29 cellular contexts compared by ENCODE assay signal in genomic region chr1:19700046-19700777, GRCh38. TPM values are rescaled to one million over a fixed set of nuclear protein-coding genes. Genes with fewer than 3 reads are reported as not detected.
"Had no signal": no experiment of that assay in that cellular context is flagged by ENCODE, and none has a peak within 500 bp of the region (broad histone marks: within the 10 kb centered on the region; RNA-seq: fewer than 3 reads in every experiment).

No MANE protein-coding gene starts in this region.

- H3K27me3 Mint-ChIP-seq: activated CD8-positive, alpha-beta memory T cell treated with anti-CD3 and anti-CD28 coated beads, Interleukin-2, amount 10 ng/mL, durations not matched to agents 7 days and 5 days; activated naive CD8-positive, alpha-beta T cell; activated T-helper 17 cell treated with anti-CD3 and anti-CD28 coated beads, Interleukin-2, amount 50 U/mL, for 72 hours had no signal

- H3K4me1 ChIP-seq: SJCRH30 had no signal

- ATAC-seq: activated CD8-positive, alpha-beta memory T cell treated with anti-CD3 and anti-CD28 coated beads, Interleukin-2, amount 10 ng/mL, durations not matched to agents 7 days and 5 days; activated T-cell treated with anti-CD3 and anti-CD28 coated beads, Interleukin-2, amount 50 U/mL, for 4 hours; activated T-helper 17 cell treated with anti-CD3 and anti-CD28 coated beads, Interleukin-2, amount 50 U/mL, for 72 hours; Panc1 had no signal

- H3K4me3 ChIP-seq: cardiac muscle cell, SJCRH30 had no signal

- H3K9me3 Mint-ChIP-seq: activated naive CD4-positive, alpha-beta T cell treated with anti-CD3 and anti-CD28 coated beads for 36 hours; activated T-cell treated with anti-CD3 and anti-CD28 coated beads, Interleukin-2, amount 50 U/mL, for 4 hours; activated T-helper 17 cell treated with anti-CD3 and anti-CD28 coated beads, Interleukin-2, amount 50 U/mL, for 72 hours; brain had no signal

- H3K36me3 Mint-ChIP-seq: brain had no signal

- H3K27me3 ChIP-seq: cardiac muscle cell, SJCRH30 had no signal

- DNase-seq: activated CD4-positive, alpha-beta T cell treated with anti-CD3 and anti-CD28 coated beads for 4 hours; activated CD4-positive, alpha-beta T cell treated with anti-CD3 and anti-CD28 coated beads, Interleukin-2, amount 50 U/mL, for 48 hours; activated CD8-positive, alpha-beta memory T cell treated with anti-CD3 and anti-CD28 coated beads, Interleukin-2, amount 10 ng/mL, durations not matched to agents 7 days and 5 days; activated gamma-delta T cell; activated naive CD4-positive, alpha-beta T cell treated with anti-CD3 and anti-CD28 coated beads for 36 hours; activated T-cell treated with anti-CD3 and anti-CD28 coated beads, Interleukin-2, amount 50 U/mL, for 4 hours; amygdala; NCI-H1105 treated with DMSO at 0.1 percent for 48 hours; NCI-H1436 treated with DMSO at 0.1 percent for 48 hours; NCI-H187; NCI-H2081; NCI-H510A treated with DMSO at 0.1 percent for 48 hours; NCI-H69; NK-92 treated with Interleukin-12 subunit alpha and Interleukin-12 subunit beta, amount 100 ng/mL, for 24 hours; OCI-M1; Right ventricle myocardium superior; RPMI8226; SJCRH30; SK-N-SH; T-helper 1 cell had no signal

- H3K4me2 ChIP-seq: KMS-11, SK-N-SH had no signal

- H3K4me3 Mint-ChIP-seq: activated CD8-positive, alpha-beta memory T cell treated with anti-CD3 and anti-CD28 coated beads, Interleukin-2, amount 10 ng/mL, durations not matched to agents 7 days and 5 days; activated naive CD4-positive, alpha-beta T cell treated with anti-CD3 and anti-CD28 coated beads for 36 hours; activated naive CD8-positive, alpha-beta T cell; activated T-cell treated with anti-CD3 and anti-CD28 coated beads, Interleukin-2, amount 50 U/mL, for 4 hours; activated T-helper 17 cell treated with anti-CD3 and anti-CD28 coated beads, Interleukin-2, amount 50 U/mL, for 72 hours; brain had no signal

- H3K9me3 ChIP-seq: SJCRH30, SK-N-SH had no signal

- H3K9ac ChIP-seq: KMS-11, SK-N-SH had no signal

- H3K4me1 Mint-ChIP-seq: activated T-helper 17 cell treated with anti-CD3 and anti-CD28 coated beads, Interleukin-2, amount 50 U/mL, for 72 hours had no signal

- H3K36me3 ChIP-seq: cardiac muscle cell, SJCRH30 had no signal

- H3K27ac ChIP-seq: cardiac muscle cell, KMS-11, SJCRH30, VCaP had no signal

- H3K27ac Mint-ChIP-seq: activated CD8-positive, alpha-beta memory T cell treated with anti-CD3 and anti-CD28 coated beads, Interleukin-2, amount 10 ng/mL, durations not matched to agents 7 days and 5 days; activated naive CD4-positive, alpha-beta T cell treated with anti-CD3 and anti-CD28 coated beads for 36 hours; activated naive CD8-positive, alpha-beta T cell; activated T-helper 17 cell treated with anti-CD3 and anti-CD28 coated beads, Interleukin-2, amount 50 U/mL, for 72 hours; brain had no signal

RNA-seq across cellular contexts. Expression of gene HTR6, which starts 35.5 kb away (rescaled TPM):
- total RNA-seq: activated CD8-positive, alpha-beta memory T cell treated with anti-CD3 and anti-CD28 coated beads, Interleukin-2, amount 10 ng/mL, durations not matched to agents 7 days and 5 days; cardiac muscle cell; MCF 10A; Right ventricle myocardium superior; SJCRH30; T-helper 2 cell treated with Interferon-gamma antibody and Interleukin-4, amounts not matched to agents 100 ng/mL and 5 ng/mL, for 36 hours had no signal
- polyA plus RNA-seq: cardiac muscle cell had no signal
